Comparison of ENCODE assay signal across 16 cellular contexts in genomic region chr17:50393700-50394099, GRCh38. TPM values are rescaled to one million over a fixed set of nuclear protein-coding genes. Genes with fewer than 3 reads are reported as not detected.
DNase-seq lines count a peak whose midpoint lies in the region; ATAC-seq and TF ChIP-seq lines count a peak whose summit lies in the region.
"Had no signal": no experiment of that assay in that cellular context is flagged by ENCODE, and none has a peak within 500 bp of the region (broad histone marks: within the 10 kb centered on the region; RNA-seq: fewer than 3 reads in every experiment).

No MANE protein-coding gene starts in this region.

- H3K9me3 Mint-ChIP-seq in activated CD4-positive, alpha-beta T cell treated with anti-CD3 and anti-CD28 coated beads for 36 hours (ENCODE audit: low read depth) = no peaks in the 10 kb centered on the region
- H3K9me3 Mint-ChIP-seq in nephron = no peaks in the 10 kb centered on the region
- peaks cover 4% of the 10 kb centered on the region for H3K9me3 Mint-ChIP-seq in nephron progenitor cell

- no peak for TF ChIP-seq POLR2A in thyroid gland (IDR thresholded peaks at IDR 0.05)

- DNase-seq in activated CD4-positive, alpha-beta T cell treated with anti-CD3 and anti-CD28 coated beads for 36 hours = no peak
- no peak for DNase-seq in activated CD4-positive, alpha-beta T cell treated with anti-CD3 and anti-CD28 coated beads, Interleukin-2, amount 50 U/mL, for 48 hours
- DNase-seq in DND-41 (no peak), T-helper 17 cell (no peak), UCSD-AML1 (lab: John Stamatoyannopoulos, UW; ENCODE audit: unreplicated experiment) (no peak), nephron progenitor cell (no peak), thyroid gland (no peak)
- DNase-seq: 8988T, H7, KBM-7, NCI-H1092 treated with DMSO at 0.1 percent for 48 hours, NCI-H1694, Right ventricle myocardium superior, SK-N-SH had no signal

- H3K9ac ChIP-seq in DND-41 (ENCODE audit: low read depth, low read length) = no peak overlapping the region
- H3K9ac ChIP-seq: SK-N-SH had no signal

- H3K36me3 Mint-ChIP-seq in activated CD4-positive, alpha-beta T cell treated with anti-CD3 and anti-CD28 coated beads for 36 hours (ENCODE audit: low read depth) = peaks cover 50% of the 10 kb centered on the region
- peaks cover 5% of the 10 kb centered on the region for H3K36me3 Mint-ChIP-seq in T-helper 17 cell (ENCODE audit: low read depth)
- H3K36me3 Mint-ChIP-seq in nephron (ENCODE audit: low read depth) = peaks cover 57% of the 10 kb centered on the region
- H3K36me3 Mint-ChIP-seq in nephron progenitor cell (ENCODE audit: low read depth) = peaks cover 52% of the 10 kb centered on the region

- peaks cover 39% of the 10 kb centered on the region; the same call in 1 of the 2 replicates for H4K20me1 ChIP-seq in DND-41 (ENCODE audit: insufficient read depth, low read length)

- H3K9me3 ChIP-seq in DND-41 (ENCODE audit: insufficient read depth, low read length, severe bottlenecking) = no peaks in the 10 kb centered on the region
- H3K9me3 ChIP-seq in T-helper 17 cell (ENCODE audit: control insufficient read depth, low read length, poor library complexity, severe bottlenecking) = no peaks in the 10 kb centered on the region
- H3K9me3 ChIP-seq in thyroid gland = no peaks in the 10 kb centered on the region
- H3K9me3 ChIP-seq: SK-N-SH had no signal

- POLR2A ChIA-PET in activated CD4-positive, alpha-beta T cell treated with anti-CD3 and anti-CD28 coated beads for 36 hours (lab: Charles Lee) = interaction anchor here (0.8 kb wide), 1 partner anchor 30 kb away, joined by 10 read pairs; no protein-coding TSS in a partner anchor

- no peak for TF ChIP-seq CTCF in DND-41 (IDR thresholded peaks at IDR 0.05; ENCODE audit: borderline replicate concordance, extremely low read depth, low read length, poor library complexity, severe bottlenecking)
- TF ChIP-seq CTCF in nephron (IDR thresholded peaks at IDR 0.05; ENCODE audit: unreplicated experiment in 3 of 3) = no peak
- no peak for TF ChIP-seq CTCF in nephron progenitor cell (IDR thresholded peaks at IDR 0.05)
- TF ChIP-seq CTCF in thyroid gland (IDR thresholded peaks at IDR 0.05) = no peak

- no peak overlapping the region for H2AFZ ChIP-seq in DND-41 (ENCODE audit: low read depth, low read length)

- ATAC-seq in activated CD4-positive, alpha-beta T cell treated with anti-CD3 and anti-CD28 coated beads for 36 hours = no peak
- no peak for ATAC-seq in DND-41 (ENCODE audit: insufficient read depth, low read depth)
- ATAC-seq in T-helper 17 cell = no peak

- intact Hi-C loops in activated CD4-positive, alpha-beta T cell treated with anti-CD3 and anti-CD28 coated beads for 36 hours (cut with DNase I, micrococcal nuclease) = no loop called here
- intact Hi-C loops in thyroid gland (cut with DNase I) = no loop called here

- H3K4me3 ChIP-seq in DND-41 (ENCODE audit: low read depth in 1 of 2, low read length in 2 of 2) (no peak overlapping the region), thyroid gland (replicated peaks in 1 of 3) (no peak overlapping the region)
- H3K4me3 ChIP-seq: BLaER1 treated with 17β-estradiol and CSF1 and Interleukin-3, amounts not matched to agents 10 nM and 100 nM had no signal

- H3K4me1 ChIP-seq in DND-41 (ENCODE audit: insufficient read depth, low read length) (peaks cover 32% of the 10 kb centered on the region), thyroid gland (peaks cover 16 to 21% of the 10 kb centered on the region in 2 donors)

- H3K4me2 ChIP-seq in DND-41 (ENCODE audit: insufficient read depth, low read length) = peak overlapping the region; percentile 87; the same call in 1 of the 2 replicates

- no peak overlapping the region for H3K4me3 Mint-ChIP-seq in activated CD4-positive, alpha-beta T cell treated with anti-CD3 and anti-CD28 coated beads for 36 hours
- H3K4me3 Mint-ChIP-seq in T-helper 17 cell (no peak overlapping the region), nephron (peak overlapping the region; percentile 44 to 97 (median 62)), nephron progenitor cell (no peak overlapping the region)

- peak overlapping the region; percentile 37 for H3K27ac Mint-ChIP-seq in activated CD4-positive, alpha-beta T cell treated with anti-CD3 and anti-CD28 coated beads for 36 hours
- H3K27ac Mint-ChIP-seq in T-helper 17 cell (peak overlapping the region; percentile 57), nephron (no peak overlapping the region), nephron progenitor cell (no peak overlapping the region)

- CTCF ChIA-PET in activated CD4-positive, alpha-beta T cell treated with anti-CD3 and anti-CD28 coated beads for 36 hours (lab: Charles Lee) = interaction anchor here (0.9 to 1.5 kb wide), 2 partner anchors 14 to 31 kb away, joined by 3 to 6 read pairs; no protein-coding TSS in a partner anchor

- no peaks in the 10 kb centered on the region for H3K27me3 Mint-ChIP-seq in activated CD4-positive, alpha-beta T cell treated with anti-CD3 and anti-CD28 coated beads for 36 hours
- H3K27me3 Mint-ChIP-seq in T-helper 17 cell (no peaks in the 10 kb centered on the region), nephron (ENCODE audit: low read depth) (no peaks in the 10 kb centered on the region), nephron progenitor cell (ENCODE audit: low read depth, poor library complexity) (peaks cover 1% of the 10 kb centered on the region)

- H3K4me1 Mint-ChIP-seq in activated CD4-positive, alpha-beta T cell treated with anti-CD3 and anti-CD28 coated beads for 36 hours = peaks cover 33% of the 10 kb centered on the region
- H3K4me1 Mint-ChIP-seq in T-helper 17 cell (peaks cover 34% of the 10 kb centered on the region), nephron (peaks cover 17% of the 10 kb centered on the region), nephron progenitor cell (peaks cover 27% of the 10 kb centered on the region)

- no peaks in the 10 kb centered on the region for H3K27me3 ChIP-seq in DND-41 (ENCODE audit: insufficient read depth, low read length, poor library complexity)
- H3K27me3 ChIP-seq in thyroid gland = no peaks in the 10 kb centered on the region
- H3K27me3 ChIP-seq: BLaER1 treated with 17β-estradiol and CSF1 and Interleukin-3, amounts not matched to agents 10 nM and 100 nM had no signal

- peaks cover 76% of the 10 kb centered on the region for H3K36me3 ChIP-seq in DND-41 (ENCODE audit: insufficient read depth, low read length)
- H3K36me3 ChIP-seq in thyroid gland = peaks cover 45 to 60% of the 10 kb centered on the region in 2 donors

- no peak overlapping the region for H3K27ac ChIP-seq in DND-41 (ENCODE audit: low read length)
- H3K27ac ChIP-seq in thyroid gland = no peak overlapping the region
- H3K27ac ChIP-seq: BLaER1 treated with 17β-estradiol and CSF1 and Interleukin-3, amounts not matched to agents 10 nM and 100 nM had no signal

- H3K79me2 ChIP-seq in DND-41 (ENCODE audit: insufficient read depth, low read length) = peaks cover 65% of the 10 kb centered on the region

- WGBS in thyroid gland, 2 donors = 92 to 93% methylated on average over 5 of the region's 5 CpGs

RNA-seq across cellular contexts. Expression of gene LRRC59, which starts 3.6 kb away (rescaled TPM):
- total RNA-seq in activated CD4-positive, alpha-beta T cell treated with anti-CD3 and anti-CD28 coated beads for 36 hours = 10 to 100 TPM; 74.4 to 82.7 TPM
- total RNA-seq in T-helper 17 cell = 10 to 100 TPM; 45.2 to 51.9 TPM
- 10 to 100 TPM; 57.4 to 91.0 (median 77.5) TPM for total RNA-seq in thyroid gland

RNA-seq across cellular contexts. Expression of gene EME1, which starts 20.7 kb away (rescaled TPM):
- total RNA-seq in activated CD4-positive, alpha-beta T cell treated with anti-CD3 and anti-CD28 coated beads for 36 hours = 10 to 100 TPM; 38.3 to 40.8 TPM
- 1 to 10 TPM in 1 of 2 donors, under 1 TPM in 1; 0.55 to 1.3 TPM for total RNA-seq in T-helper 17 cell
- total RNA-seq in thyroid gland = under 1 TPM in 2 of 4 donors, not detected in 2; 0.27 to 0.93 TPM
- total RNA-seq: Right ventricle myocardium superior had no signal

RNA-seq across cellular contexts. Expression of gene MRPL27, which starts 20.7 kb away (rescaled TPM):
- total RNA-seq in activated CD4-positive, alpha-beta T cell treated with anti-CD3 and anti-CD28 coated beads for 36 hours = 10 to 100 TPM; 40.1 to 56.2 TPM
- 10 to 100 TPM; 29.4 to 37.0 TPM for total RNA-seq in T-helper 17 cell
- 100 to 1,000 TPM in 1 of 4 donors, 10 to 100 TPM in 3; 44.6 to 115 (median 80.8) TPM for total RNA-seq in thyroid gland

RNA-seq across cellular contexts. Expression of gene ACSF2, which starts 32.3 kb away (rescaled TPM):
- total RNA-seq in activated CD4-positive, alpha-beta T cell treated with anti-CD3 and anti-CD28 coated beads for 36 hours = 10 to 100 TPM; 15.0 to 15.7 TPM
- 10 to 100 TPM; 16.4 to 21.8 TPM for total RNA-seq in T-helper 17 cell
- 100 to 1,000 TPM in 3 of 4 donors, 10 to 100 TPM in 1; 97.3 to 193 (median 143) TPM for total RNA-seq in thyroid gland

RNA-seq across cellular contexts. Expression of gene XYLT2, which starts 47.8 kb away (rescaled TPM):
- total RNA-seq in activated CD4-positive, alpha-beta T cell treated with anti-CD3 and anti-CD28 coated beads for 36 hours = 10 to 100 TPM; 29.8 to 30.4 TPM
- 10 to 100 TPM; 19.2 to 20.4 TPM for total RNA-seq in T-helper 17 cell
- total RNA-seq in thyroid gland = 10 to 100 TPM; 22.4 to 33.4 (median 28.8) TPM

Comparison
In these comparisons a context has a peak if more than half of its experiments do, and no peak if none do; other contexts are left out.
1. H3K27ac Mint-ChIP-seq: peak in activated CD4-positive, alpha-beta T cell treated with anti-CD3 and anti-CD28 coated beads for 36 hours (single experiment) and T-helper 17 cell (single experiment); none in nephron (0 of 3) and nephron progenitor cell (single experiment).
2. H3K4me3 Mint-ChIP-seq: peak in nephron (3 of 3); none in activated CD4-positive, alpha-beta T cell treated with anti-CD3 and anti-CD28 coated beads for 36 hours (single experiment), T-helper 17 cell (single experiment) and nephron progenitor cell (single experiment).
3. RNA of gene EME1, which starts 20.7 kb away (total RNA-seq): 38.3 to 40.8 TPM in activated CD4-positive, alpha-beta T cell treated with anti-CD3 and anti-CD28 coated beads for 36 hours; 0.55 to 1.3 TPM in T-helper 17 cell and 0.27 to 0.93 TPM in thyroid gland; every median in the first group is over 10 times any median in the second.